In genomic region chr4:4248036-4248884, GRCh38 we compare ENCODE assay signal across 8 cellular contexts. TPM values are rescaled to one million over a fixed set of nuclear protein-coding genes. Genes with fewer than 3 reads are reported as not detected.
A peak's percentile ranks its signal among the peaks of the same experiment; 100 is the strongest.
DNase-seq lines count a peak whose midpoint lies in the region; ATAC-seq and TF ChIP-seq lines count a peak whose summit lies in the region.

A gene with protein sequence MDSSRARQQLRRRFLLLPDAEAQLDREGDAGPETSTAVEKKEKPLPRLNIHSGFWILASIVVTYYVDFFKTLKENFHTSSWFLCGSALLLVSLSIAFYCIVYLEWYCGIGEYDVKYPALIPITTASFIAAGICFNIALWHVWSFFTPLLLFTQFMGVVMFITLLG (minus strand): TSS chr4:4248223. CDS start chr4:4248202, 21 bp downstream.

- ATAC-seq in HG02884 (IDR thresholded peaks at IDR 0.05; ENCODE audit: unreplicated experiment): peak; percentile 91

- TF ChIP-seq CTCF in right atrium auricular region (IDR thresholded peaks at IDR 0.05) (peak in 1 of 2 donors; percentile 36), uterus (IDR thresholded peaks at IDR 0.05) (peak in 3 of 4 experiments; percentile 17 to 48 (median 22))

- no peaks in the 10 kb centered on the region for H3K27me3 ChIP-seq in right atrium auricular region
- no peaks in the 10 kb centered on the region for H3K27me3 ChIP-seq in uterus

- peak within 1 kb of the TSS; percentile 81 to 93 for H3K4me3 ChIP-seq in right atrium auricular region
- peak within 1 kb of the TSS; percentile 74 to 79 for H3K4me3 ChIP-seq in uterus

- TF ChIP-seq POLR2A in GM15510 (IDR thresholded peaks at IDR 0.05; ENCODE audit: borderline replicate concordance, extremely low read depth, insufficient read length) (peak; percentile 91), uterus (IDR thresholded peaks at IDR 0.05) (peak; percentile 66 to 76)

- peaks cover 24% of the 10 kb centered on the region for H3K36me3 ChIP-seq in right atrium auricular region
- H3K36me3 ChIP-seq in uterus: no peaks in the 10 kb centered on the region

- peak; percentile 78 to 94 for DNase-seq in NCI-H187 (lab: John Stamatoyannopoulos, UW)
- peak; percentile 70 to 96 (median 92) for DNase-seq in anterior cingulate cortex (lab: John Stamatoyannopoulos, UW)
- DNase-seq in right atrium auricular region (ENCODE audit: low spot score): peak; percentile 94
- DNase-seq in pulmonary artery endothelial cell (ENCODE audit: low read depth, low spot score): peak; percentile 73
- DNase-seq in uterus: peak; percentile 92

- H3K9me3 ChIP-seq in right atrium auricular region (no peaks in the 10 kb centered on the region), uterus (no peaks in the 10 kb centered on the region)

- H3K27ac ChIP-seq in right atrium auricular region: peak within 1 kb of the TSS; percentile 91
- peak within 1 kb of the TSS; percentile 90 to 93 for H3K27ac ChIP-seq in uterus

- intact Hi-C loops in T-helper 2 cell treated with Interferon-gamma antibody and Interleukin-4, amounts not matched to agents 100 ng/mL and 5 ng/mL, for 36 hours (cut with micrococcal nuclease): loop anchor here (1.0 kb wide), 3 partner anchors 42 to 293 kb away; partner anchors contain the start of genes LYAR and ZBTB49
- intact Hi-C loops in uterus (cut with DNase I; ENCODE audit: low total_unique reads): no loop called here

- peaks cover 0 to 18% of the 10 kb centered on the region in 2 donors for H3K4me1 ChIP-seq in right atrium auricular region
- no peaks in the 10 kb centered on the region for H3K4me1 ChIP-seq in uterus

RNA-seq across cellular contexts. Expression of the gene that starts here (rescaled TPM):
- 12.6 and 13.5 TPM in 2 replicates for total RNA-seq in T-helper 2 cell treated with Interferon-gamma antibody and Interleukin-4, amounts not matched to agents 100 ng/mL and 5 ng/mL, for 36 hours
- 10 to 100 TPM; 14.5 to 14.9 TPM for total RNA-seq in right atrium auricular region
- 13.6 and 20.8 TPM in 2 replicates for total RNA-seq in pulmonary artery endothelial cell
- total RNA-seq in uterus: 10 to 100 TPM in 3 of 4 donors, 1 to 10 TPM in 1; 9.4 to 43.3 (median 33.6) TPM

Comparison
In these comparisons a context has a peak if more than half of its experiments do, and no peak if none do; other contexts are left out.
1. Peak in every context shown above with its lines: DNase-seq, ATAC-seq, H3K4me3 ChIP-seq and H3K27ac ChIP-seq.